In genomic region chr2:127065299-127065931, GRCh38 we compare ENCODE assay signal across 10 cellular contexts. TPM values are rescaled to one million over a fixed set of nuclear protein-coding genes. Genes with fewer than 3 reads are reported as not detected.
DNase-seq lines count a peak whose midpoint lies in the region; ATAC-seq and TF ChIP-seq lines count a peak whose summit lies in the region.
"Had no signal": no experiment of that assay in that cellular context is flagged by ENCODE, and none has a peak within 500 bp of the region (broad histone marks: within the 10 kb centered on the region; RNA-seq: fewer than 3 reads in every experiment).

No MANE protein-coding gene starts in this region.

- intact Hi-C loops in Calu3 (cut with micrococcal nuclease; ENCODE audit: unreplicated experiment), result loop anchor here (5.0 kb wide), 2 partner anchors 37 to 102 kb away; no protein-coding TSS in a partner anchor
- intact Hi-C loops in Panc1 (cut with micrococcal nuclease; ENCODE audit: unreplicated experiment), result loop anchor here (10.0 kb wide), 1 partner anchor 109 kb away; no protein-coding TSS in a partner anchor
- intact Hi-C loops in sciatic nerve (cut with DNase I), result loop anchor here (5.0 to 10.0 kb wide), 2 partner anchors 42 to 79 kb away; partner anchors contain the start of gene BIN1

- H3K9me3 Mint-ChIP-seq in Calu3 (ENCODE audit: low read depth, unreplicated experiment), result no peaks in the 10 kb centered on the region
- H3K9me3 Mint-ChIP-seq: activated T-helper 1 cell treated with anti-CD3 and anti-CD28 coated beads, Interleukin-12 subunit alpha, Interleukin-12 subunit beta, Interleukin-2, Interleukin-4 antibody, amounts not matched to agents 30 ng/mL and 10 ng/mL and 1 ng/mL, durations not matched to agents 14 hours and 24 hours and 36 hours; naive B cell had no signal

- POLR2A ChIA-PET in Panc1 (lab: Charles Lee), result no interaction called here

- no peak for TF ChIP-seq CTCF in Calu3 (IDR thresholded peaks at IDR 0.05; ENCODE audit: unreplicated experiment)
- TF ChIP-seq CTCF in Panc1 (IDR thresholded peaks at IDR 0.05), result no peak

- peaks cover 25% of the 10 kb centered on the region for H3K4me1 ChIP-seq in Panc1 (ENCODE audit: control insufficient read depth, insufficient read depth, low read length)
- peaks cover 7 to 30% of the 10 kb centered on the region in 2 donors for H3K4me1 ChIP-seq in esophagus (ENCODE audit: control insufficient read depth in 2 of 2, insufficient read depth in 2 of 2, low read length in 1 of 2)
- peaks cover 46% of the 10 kb centered on the region for H3K4me1 ChIP-seq in skeletal muscle satellite cell (ENCODE audit: control insufficient read depth, insufficient read depth, low read length)

- in situ Hi-C loops in Panc1 (cut with HindIII; ENCODE audit: low pct_unique_long_range_greater_than_20kb, low sequenced_read_pairs), result no loop called here

- H3K27me3 ChIP-seq in Panc1 (ENCODE audit: control insufficient read depth, insufficient read depth, low read length) (no peaks in the 10 kb centered on the region), esophagus (ENCODE audit: control insufficient read depth in 1 of 2, insufficient read depth in 2 of 2, low read length in 2 of 2) (no peaks in the 10 kb centered on the region), skeletal muscle satellite cell (ENCODE audit: control insufficient read depth, insufficient read depth, low read length) (no peaks in the 10 kb centered on the region)

- WGBS in esophagus, 2 donors, result 88 to 91% methylated on average over 13 of the region's 13 CpGs

- H3K9ac ChIP-seq in skeletal muscle satellite cell (ENCODE audit: low read depth, low read length), result peak overlapping the region; percentile 67

- peaks cover 40% of the 10 kb centered on the region for H3K36me3 Mint-ChIP-seq in Calu3 (ENCODE audit: insufficient read depth, unreplicated experiment)

- CTCF ChIA-PET in Calu3 (lab: Charles Lee) (interaction anchor here (0.8 kb wide), 1 partner anchor 20 kb away, joined by 3 read pairs; no protein-coding TSS in a partner anchor), Panc1 (lab: Charles Lee) (no interaction called here)

- no peaks in the 10 kb centered on the region for H3K27me3 Mint-ChIP-seq in Calu3 (ENCODE audit: unreplicated experiment)
- H3K27me3 Mint-ChIP-seq: naive B cell had no signal

- ATAC-seq in Panc1 (no peak), sciatic nerve (no peak), HG03139 (IDR thresholded peaks at IDR 0.05; ENCODE audit: unreplicated experiment) (no peak)

- no peaks in the 10 kb centered on the region for H3K9me3 ChIP-seq in Panc1 (ENCODE audit: control insufficient read depth, insufficient read depth, low read depth, low read length)
- no peaks in the 10 kb centered on the region for H3K9me3 ChIP-seq in esophagus (ENCODE audit: control insufficient read depth in 2 of 2, insufficient read depth in 1 of 2, low read depth in 1 of 2, low read length in 1 of 2)
- no peaks in the 10 kb centered on the region for H3K9me3 ChIP-seq in skeletal muscle satellite cell (replicated peaks; ENCODE audit: low read length)

- H3K36me3 ChIP-seq in Panc1 (ENCODE audit: control insufficient read depth, insufficient read depth, low read length) (no peaks in the 10 kb centered on the region), esophagus (ENCODE audit: control insufficient read depth in 2 of 2, insufficient read depth in 2 of 2, low read length in 1 of 2) (peaks cover 0 to 6% of the 10 kb centered on the region in 2 donors), skeletal muscle satellite cell (ENCODE audit: insufficient read depth, low read length) (peaks cover 75% of the 10 kb centered on the region)

- H3K27ac ChIP-seq in Panc1 (ENCODE audit: low read length), result peak overlapping the region; percentile 88
- H3K27ac ChIP-seq in esophagus (ENCODE audit: low read depth in 2 of 2, low read length in 1 of 2), result peak overlapping the region; percentile 46 to 53

- H3K4me2 ChIP-seq in skeletal muscle satellite cell (ENCODE audit: low read length), result peak overlapping the region; percentile 67

- H3K27ac Mint-ChIP-seq in Calu3 (ENCODE audit: unreplicated experiment), result peak overlapping the region; percentile 52

- H3K4me3 Mint-ChIP-seq in Calu3 (ENCODE audit: low read depth, unreplicated experiment), result peak overlapping the region; percentile 41
- H3K4me3 Mint-ChIP-seq: activated T-helper 1 cell treated with anti-CD3 and anti-CD28 coated beads, Interleukin-12 subunit alpha, Interleukin-12 subunit beta, Interleukin-2, Interleukin-4 antibody, amounts not matched to agents 30 ng/mL and 10 ng/mL and 1 ng/mL, durations not matched to agents 14 hours and 24 hours and 36 hours; naive B cell had no signal

- peaks cover 28% of the 10 kb centered on the region for H3K4me1 Mint-ChIP-seq in Calu3 (ENCODE audit: low read depth, unreplicated experiment)

- DNase-seq in Calu3 (no peak), Panc1 (ENCODE audit: low read depth, low spot score) (no peak), AG20443 (ENCODE audit: low spot score) (no peak), NCI-H1048 (lab: John Stamatoyannopoulos, UW) (no peak), sciatic nerve (ENCODE audit: low spot score) (no peak)
- DNase-seq: naive B cell had no signal

- no TSS peak for BruUV-seq in Calu3 (replicated peaks; lab: Mats Ljungman, UMichigan)
- BruUV-seq in Panc1 (replicated peaks; lab: Mats Ljungman, UMichigan), result no TSS peak

- H3K4me3 ChIP-seq in Panc1 (ENCODE audit: low read depth in 2 of 2, low read length in 2 of 2) (no peak overlapping the region), esophagus (ENCODE audit: low read depth in 1 of 2, low read length in 2 of 2) (no peak overlapping the region), skeletal muscle satellite cell (ENCODE audit: low read length) (peak overlapping the region; percentile 16)

RNA-seq across cellular contexts. Expression of gene BIN1, which starts 41.5 kb away (rescaled TPM):
- total RNA-seq in Calu3 (2022) (52.8 and 54.7 TPM in 2 replicates), Panc1 (2021; ENCODE audit: unreplicated experiment) (58.6 TPM), sciatic nerve (62.8 TPM)
- polyA plus RNA-seq in Panc1 (2012; ENCODE audit: insufficient read length), result 77.0 TPM
- polyA plus RNA-seq in esophagus, result 1 to 10 TPM; 4.6 to 7.9 TPM
- total RNA-seq in skeletal muscle satellite cell (2012; rRNA removed), result 103 and 112 TPM in 2 replicates
